In the genomic region with DNA sequence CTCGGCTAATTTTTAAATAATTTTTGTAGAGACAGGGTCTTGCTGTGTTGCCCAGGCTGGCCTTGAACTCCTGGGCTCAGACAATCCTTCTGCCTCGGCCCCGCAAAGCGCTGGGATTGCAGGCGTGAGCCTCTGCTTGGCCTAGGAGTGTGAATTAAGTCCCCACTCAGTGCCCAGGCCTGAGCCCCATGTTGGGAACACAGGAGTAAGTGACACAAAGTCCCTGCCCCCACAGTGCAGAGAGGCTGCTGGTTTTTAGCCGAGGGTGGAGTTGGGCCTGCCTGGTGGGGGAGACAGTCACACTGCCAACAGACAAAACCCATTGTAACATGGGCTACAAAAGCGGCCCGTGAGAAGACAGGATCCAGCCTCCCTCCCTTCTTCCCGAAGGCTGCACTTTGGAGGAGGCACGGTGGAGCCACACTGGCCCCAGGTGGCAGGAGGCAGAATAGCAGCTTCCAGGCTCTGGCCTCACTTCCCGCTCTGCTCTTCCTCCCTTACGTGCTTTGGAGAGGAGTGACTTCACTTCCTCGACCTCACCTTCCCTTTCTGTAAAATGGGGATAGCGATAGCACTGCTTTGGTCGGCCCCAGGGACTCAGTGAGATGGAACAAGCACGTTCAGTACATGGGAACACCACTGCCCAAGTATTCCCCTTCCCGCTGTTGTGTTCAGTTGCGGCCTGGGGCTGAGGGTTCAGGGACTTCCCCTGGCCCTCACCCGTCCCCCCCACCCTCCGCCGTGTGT, we compare ENCODE assay signal across 8 cellular contexts. TPM values are rescaled to one million over a fixed set of nuclear protein-coding genes. Genes with fewer than 3 reads are reported as not detected.
A peak's percentile ranks its signal among the peaks of the same experiment; 100 is the strongest.
DNase-seq lines count a peak whose midpoint lies in the region; ATAC-seq, FAIRE-seq and TF ChIP-seq lines count a peak whose summit lies in the region.

No MANE protein-coding gene starts in this region.

- no peak overlapping the region for H2AFZ ChIP-seq in K562 (ENCODE audit: low read depth, low read length)

- intact Hi-C loops in K562 (cut with micrococcal nuclease), result loop anchor here (1.0 to 10.0 kb wide), 4 partner anchors 96 to 403 kb away; partner anchors contain the start of gene NAPA

- no peak for TF ChIP-seq POLR2A in K562 (conservative IDR thresholded peaks at IDR 0.05)

- no TSS peak for BruUV-seq in K562 (replicated peaks; lab: Mats Ljungman, UMichigan)

- FAIRE-seq in K562 (lab: Jason Lieb, UNC), result peak; percentile 94

- POLR2A ChIA-PET in K562 (lab: Yijun Ruan, JAX), result interaction anchor here (0.6 to 1.0 kb wide), 4 partner anchors 9 to 454 kb away, joined by 3 read pairs; no protein-coding TSS in a partner anchor

- no peak overlapping the region for H3K4me2 ChIP-seq in K562 (ENCODE audit: insufficient read depth, low read length)

- H4K20me1 ChIP-seq in K562 (replicated peaks; ENCODE audit: control insufficient read depth, insufficient read depth, low read length), result no peaks in the 10 kb centered on the region

- TF ChIP-seq CTCF in GM12865 (IDR thresholded peaks at IDR 0.05; ENCODE audit: insufficient read depth, low read depth, low read length, missing control alignments) (peak; percentile 100), K562 (IDR thresholded peaks at IDR 0.05 in 2 of 3, conservative IDR thresholded peaks at IDR 0.05 in 1 of 3; ENCODE audit: insufficient read depth in 2 of 3, low read depth in 1 of 3, low read length in 3 of 3) (peak; percentile 93 to 99 (median 98))

- no peaks in the 10 kb centered on the region for H3K27me3 Mint-ChIP-seq in T-helper 2 cell treated with Interferon-gamma antibody and Interleukin-4, amounts not matched to agents 5 μg/mL and 100 μg/mL, for 36 hours (ENCODE audit: low read depth)

- 30% methylated on average over 18 of the region's 21 CpGs for WGBS in K562 (ENCODE audit: insufficient coverage, low coverage, missing lambda C conversion rate)

- no peak overlapping the region for H3K4me3 Mint-ChIP-seq in T-helper 2 cell treated with Interferon-gamma antibody and Interleukin-4, amounts not matched to agents 5 μg/mL and 100 μg/mL, for 36 hours

- no peaks in the 10 kb centered on the region for H3K9me3 ChIP-seq in K562 (replicated peaks; ENCODE audit: control insufficient read depth, insufficient read depth, low read depth, low read length)

- DNase-seq in GM12865 (ENCODE audit: low read depth), result peak; percentile 83
- peak; percentile 46 to 64 (median 51) for DNase-seq in NCI-H1417 (lab: John Stamatoyannopoulos, UW)
- peak; percentile 33 for DNase-seq in T-helper 2 cell treated with Interferon-gamma antibody and Interleukin-4, amounts not matched to agents 5 μg/mL and 100 μg/mL, for 36 hours (ENCODE audit: low spot score)
- peak; percentile 82 to 86 (median 83) for DNase-seq in K562 (ENCODE audit: extremely low read depth in 1 of 4, low spot score in 3 of 4)
- peak; percentile 75 to 88 for DNase-seq in hippocampal formation (lab: John Stamatoyannopoulos, UW)
- DNase-seq in renal cortical epithelial cell (ENCODE audit: low read depth), result peak; percentile 50

- no peak overlapping the region for H3K27ac ChIP-seq in K562 (ENCODE audit: extremely low read depth, low read depth, low read length)

- H3K27ac Mint-ChIP-seq in T-helper 2 cell treated with Interferon-gamma antibody and Interleukin-4, amounts not matched to agents 5 μg/mL and 100 μg/mL, for 36 hours, result no peak overlapping the region

- H3K4me3 ChIP-seq in GM12865 (ENCODE audit: low read depth, low read length) (no peak overlapping the region), K562 (no peak overlapping the region)

- H3K4me1 Mint-ChIP-seq in T-helper 2 cell treated with Interferon-gamma antibody and Interleukin-4, amounts not matched to agents 5 μg/mL and 100 μg/mL, for 36 hours (ENCODE audit: low read depth), result no peaks in the 10 kb centered on the region

- peak; percentile 95 to 98 for TF ChIP-seq RAD21 in K562 (CRISPR knock-in tag; conservative IDR thresholded peaks at IDR 0.05 in 1 of 2, IDR thresholded peaks at IDR 0.05 in 1 of 2)

- H3K9ac ChIP-seq in K562 (ENCODE audit: insufficient read depth in 1 of 2, low read depth in 2 of 2, low read length in 2 of 2), result peak overlapping the region in 1 of 2 experiments; percentile 70; a peak in 2 of 4 replicates

- H3K27me3 ChIP-seq in K562 (ENCODE audit: control insufficient read depth in 2 of 2, insufficient read depth in 2 of 2, low read length in 2 of 2), result no peaks in the 10 kb centered on the region

- CTCF ChIA-PET in K562 (lab: Yijun Ruan, JAX; ENCODE audit: low intra/inter-chr PET ratio), result interaction anchor here (0.6 to 5.6 kb wide), 5 partner anchors 9 to 597 kb away, joined by 3 to 79 read pairs (median 4); no protein-coding TSS in a partner anchor

- no peak for TF ChIP-seq EP300 in K562 (IDR thresholded peaks at IDR 0.05; ENCODE audit: low read length)

- in situ Hi-C loops in K562 (cut with MboI), result loop anchor here (5.0 kb wide), 1 partner anchor 261 kb away; no protein-coding TSS in a partner anchor

- peaks cover 0 to 29% of the 10 kb centered on the region in 2 experiments; a peak in 2 of 5 replicates for H3K4me1 ChIP-seq in K562 (replicated peaks in 1 of 2; ENCODE audit: control insufficient read depth in 2 of 2, insufficient read depth in 2 of 2, low read length in 2 of 2)

- ATAC-seq in K562, result peak; percentile 92
- ATAC-seq in HG03135 (IDR thresholded peaks at IDR 0.05; ENCODE audit: unreplicated experiment), result no peak
- ATAC-seq in GM21423 (IDR thresholded peaks at IDR 0.05; ENCODE audit: unreplicated experiment), result no peak

- no peaks in the 10 kb centered on the region for H3K9me3 Mint-ChIP-seq in T-helper 2 cell treated with Interferon-gamma antibody and Interleukin-4, amounts not matched to agents 5 μg/mL and 100 μg/mL, for 36 hours

- peaks cover 27% of the 10 kb centered on the region; the same call in 2 of the 3 replicates for H3K36me3 ChIP-seq in K562 (ENCODE audit: control insufficient read depth, insufficient read depth, low read length)

- H3K36me3 Mint-ChIP-seq in T-helper 2 cell treated with Interferon-gamma antibody and Interleukin-4, amounts not matched to agents 5 μg/mL and 100 μg/mL, for 36 hours (ENCODE audit: low read depth), result peaks cover 9% of the 10 kb centered on the region

- H3K79me2 ChIP-seq in K562 (ENCODE audit: control insufficient read depth, insufficient read depth, low read length), result no peaks in the 10 kb centered on the region

- no peaks in the 10 kb centered on the region for H3K9me1 ChIP-seq in K562 (ENCODE audit: control insufficient read depth, insufficient read depth, low read length)

RNA-seq across cellular contexts. Expression of gene EHD2, which starts 15.2 kb away (rescaled TPM):
- total RNA-seq in K562 (2011; cell fraction: chromatin; rRNA removed; ENCODE audit: low replicate concordance), result 11.5 and 24.1 TPM in 2 replicates
- 15.1 and 17.2 TPM in 2 replicates for total RNA-seq in K562 (2011; cell fraction: nucleolus; rRNA removed)
- 13.1 and 17.8 TPM in 2 replicates for total RNA-seq in K562 (2011; cell fraction: nucleoplasm; rRNA removed)
- total RNA-seq in K562 (2014; rRNA removed) (4.3 and 5.9 TPM in 2 replicates), K562 (2014; rRNA removed; fragmentation: Illumina TruSeq; extraction: Trizol) (1.6 and 1.8 TPM in 2 replicates), K562 (2015; rRNA removed; fragmentation: Illumina TruSeq; extraction: Trizol) (1.8 and 2.3 TPM in 2 replicates), K562 (2021) (26.3 and 32.2 TPM in 2 replicates), renal cortical epithelial cell (43.9 and 172 TPM in 2 replicates)
- polyA plus RNA-seq in K562 (2011; rRNA removed) (3.0 and 9.6 TPM in 2 replicates), K562 (2014; fragmentation: Illumina TruSeq; extraction: Trizol) (14.7 and 15.3 TPM in 2 replicates), K562 (2014; fragmentation: Nextera tagmentation; extraction: Ambion mirVana) (1 to 10 TPM; 1.7 to 2.1 TPM), K562 (2014; rRNA removed) (7.5 and 9.0 TPM in 2 replicates)
- 6.5 and 11.7 TPM in 2 replicates for polyA plus RNA-seq in K562 (2011; cell fraction: cytosol; rRNA removed)
- 5.3 and 11.9 TPM in 2 replicates for polyA plus RNA-seq in K562 (2011; cell fraction: nucleus; rRNA removed)
- 20.4 and 23.6 TPM in 2 replicates for polyA plus RNA-seq in K562 (2012)
- 4.3 and 4.9 TPM in 2 replicates for polyA minus RNA-seq in K562 (2011; rRNA and poly(A)+ RNA removed)
- 31.8 and 37.0 TPM in 2 replicates for polyA minus RNA-seq in K562 (2011; cell fraction: cytosol; rRNA and poly(A)+ RNA removed)
- polyA minus RNA-seq in K562 (2011; cell fraction: nucleus; rRNA and poly(A)+ RNA removed), result 7.6 and 8.9 TPM in 2 replicates

RNA-seq across cellular contexts. Expression of gene NOP53, which starts 47.3 kb away (rescaled TPM):
- total RNA-seq in K562 (2011; cell fraction: chromatin; rRNA removed; ENCODE audit: low replicate concordance), result 71.9 and 141 TPM in 2 replicates
- 125 and 129 TPM in 2 replicates for total RNA-seq in K562 (2011; cell fraction: nucleolus; rRNA removed)
- 105 and 135 TPM in 2 replicates for total RNA-seq in K562 (2011; cell fraction: nucleoplasm; rRNA removed)
- total RNA-seq in K562 (2014; rRNA removed), result 254 and 304 TPM in 2 replicates
- 97.1 and 111 TPM in 2 replicates for total RNA-seq in K562 (2014; rRNA removed; fragmentation: Illumina TruSeq; extraction: Trizol)
- 139 and 145 TPM in 2 replicates for total RNA-seq in K562 (2015; rRNA removed; fragmentation: Illumina TruSeq; extraction: Trizol)
- 207 and 231 TPM in 2 replicates for total RNA-seq in K562 (2021)
- 146 and 189 TPM in 2 replicates for polyA plus RNA-seq in K562 (2011; rRNA removed)
- 121 and 183 TPM in 2 replicates for polyA plus RNA-seq in K562 (2011; cell fraction: cytosol; rRNA removed)
- polyA plus RNA-seq in K562 (2011; cell fraction: nucleus; rRNA removed), result 86.3 and 109 TPM in 2 replicates
- polyA plus RNA-seq in K562 (2012), result 423 and 620 TPM in 2 replicates
- polyA plus RNA-seq in K562 (2014; fragmentation: Illumina TruSeq; extraction: Trizol), result 113 and 268 TPM in 2 replicates
- 1 to 10 TPM; 6.5 to 7.0 TPM for polyA plus RNA-seq in K562 (2014; fragmentation: Nextera tagmentation; extraction: Ambion mirVana)
- 257 and 274 TPM in 2 replicates for polyA plus RNA-seq in K562 (2014; rRNA removed)
- 48.0 and 49.6 TPM in 2 replicates for polyA minus RNA-seq in K562 (2011; rRNA and poly(A)+ RNA removed)
- polyA minus RNA-seq in K562 (2011; cell fraction: cytosol; rRNA and poly(A)+ RNA removed), result 107 and 130 TPM in 2 replicates
- polyA minus RNA-seq in K562 (2011; cell fraction: nucleus; rRNA and poly(A)+ RNA removed), result 35.7 and 49.4 TPM in 2 replicates
- total RNA-seq in renal cortical epithelial cell, result 62.0 and 74.8 TPM in 2 replicates

Comparison
In these comparisons a context has a peak if more than half of its experiments do, and no peak if none do; other contexts are left out.
1. DNase-seq: peak in every context shown above with its lines; median percentile 83 in GM12865; 83 in K562; 82 in hippocampal formation; 51 in NCI-H1417; 50 in renal cortical epithelial cell; 33 in T-helper 2 cell treated with Interferon-gamma antibody and Interleukin-4, amounts not matched to agents 5 μg/mL and 100 μg/mL, for 36 hours.